ENCODE assay signal across 15 cellular contexts in the genomic region with DNA sequence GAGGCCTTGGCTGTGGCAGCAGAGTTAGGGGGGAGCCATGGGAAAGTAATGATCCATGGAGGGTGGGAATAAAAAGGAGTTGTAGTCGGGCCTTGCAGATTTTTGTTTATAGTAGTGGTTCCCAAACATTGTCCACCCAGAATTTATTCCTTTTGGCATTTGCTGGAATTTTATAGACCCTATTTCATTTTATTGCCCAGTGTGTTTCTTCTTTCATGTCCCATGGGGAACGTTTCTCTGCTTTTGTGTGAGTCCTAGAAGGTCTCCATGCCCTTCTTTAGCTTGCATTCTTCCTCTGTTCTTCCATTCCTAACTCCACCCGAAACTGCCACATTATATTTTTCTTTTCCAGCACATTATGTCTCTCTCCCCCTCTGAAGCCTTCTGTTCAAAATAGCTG.
"Had no signal": no experiment of that assay in that cellular context is flagged by ENCODE, and none has a peak within 500 bp of the region (broad histone marks: within the 10 kb centered on the region; RNA-seq: fewer than 3 reads in every experiment).

No MANE protein-coding gene starts in this region.

- H3K4me1 Mint-ChIP-seq: activated T-helper 17 cell treated with anti-CD3 and anti-CD28 coated beads, Interleukin-2, amount 50 U/mL, for 72 hours; stimulated activated naive CD8-positive, alpha-beta T cell treated with anti-CD3 and anti-CD28 coated beads, Interleukin-15, amount 100 ng/mL, for 72 hours had no signal

- ATAC-seq: activated T-helper 17 cell treated with anti-CD3 and anti-CD28 coated beads, Interleukin-2, amount 50 U/mL, for 72 hours; esophagus mucosa; sciatic nerve; stimulated activated naive CD8-positive, alpha-beta T cell treated with anti-CD3 and anti-CD28 coated beads, Interleukin-15, amount 100 ng/mL, for 72 hours had no signal

- H3K9me3 Mint-ChIP-seq: activated T-helper 17 cell treated with anti-CD3 and anti-CD28 coated beads, Interleukin-2, amount 50 U/mL, for 72 hours; neural crest cell; stimulated activated naive CD8-positive, alpha-beta T cell treated with anti-CD3 and anti-CD28 coated beads, Interleukin-15, amount 100 ng/mL, for 72 hours; T-helper 2 cell treated with Interferon-gamma antibody and Interleukin-4, amounts not matched to agents 5 μg/mL and 100 μg/mL, for 36 hours had no signal

- DNase-seq: activated CD4-positive, alpha-beta T cell treated with anti-CD3 and anti-CD28 coated beads, Interleukin-2, amount 50 U/mL, for 4 hours; activated CD4-positive, CD25-positive, alpha-beta regulatory T cell treated with anti-CD3 and anti-CD28 coated beads, Interleukin-2, amount 50 U/mL, for 72 hours; activated naive CD4-positive, alpha-beta T cell treated with Interleukin-2 at 50 U/mL for 16 hours; anterior cingulate cortex; hippocampal formation; kidney; mesenchymal stem cell; stimulated activated CD4-positive, alpha-beta T cell treated with anti-CD3 and anti-CD28 coated beads, Interleukin-1b, Interleukin-23, amount 100 ng/mL, for 48 hours; stimulated activated naive CD8-positive, alpha-beta T cell treated with anti-CD3 and anti-CD28 coated beads, Interleukin-15, amount 100 ng/mL, for 72 hours; SW 1271 had no signal

- H3K4me3 Mint-ChIP-seq: activated T-helper 17 cell treated with anti-CD3 and anti-CD28 coated beads, Interleukin-2, amount 50 U/mL, for 72 hours; neural crest cell; stimulated activated naive CD8-positive, alpha-beta T cell treated with anti-CD3 and anti-CD28 coated beads, Interleukin-15, amount 100 ng/mL, for 72 hours; T-helper 2 cell treated with Interferon-gamma antibody and Interleukin-4, amounts not matched to agents 5 μg/mL and 100 μg/mL, for 36 hours had no signal

- H3K27ac Mint-ChIP-seq: activated T-helper 17 cell treated with anti-CD3 and anti-CD28 coated beads, Interleukin-2, amount 50 U/mL, for 72 hours; T-helper 2 cell treated with Interferon-gamma antibody and Interleukin-4, amounts not matched to agents 5 μg/mL and 100 μg/mL, for 36 hours had no signal
